8 cellular contexts compared by ENCODE assay signal in genomic region chr15:75578948-75579908, GRCh38. TPM values are rescaled to one million over a fixed set of nuclear protein-coding genes. Genes with fewer than 3 reads are reported as not detected.
DNase-seq lines count a peak whose midpoint lies in the region; ATAC-seq and TF ChIP-seq lines count a peak whose summit lies in the region.

Gene PTPN9, minus strand, starts transcription at chr15:75579315. Its CDS starts 539 bp downstream, at chr15:75578776.

- H3K4me1 Mint-ChIP-seq in IgD-negative memory B cell = peaks cover 8 to 14% (median 14%) of the 10 kb centered on the region in 3 donors
- peaks cover 23% of the 10 kb centered on the region for H3K4me1 Mint-ChIP-seq in activated T-helper 1 cell treated with anti-CD3 and anti-CD28 coated beads, Interleukin-12 subunit alpha, Interleukin-12 subunit beta, Interleukin-2, Interleukin-4 antibody, amounts not matched to agents 30 ng/mL and 10 ng/mL and 1 ng/mL, durations not matched to agents 14 hours and 24 hours and 36 hours (ENCODE audit: low read depth)
- peaks cover 6 to 29% (median 23%) of the 10 kb centered on the region in 3 donors for H3K4me1 Mint-ChIP-seq in naive B cell

- H3K27me3 Mint-ChIP-seq in IgD-negative memory B cell (no peaks in the 10 kb centered on the region), naive B cell (no peaks in the 10 kb centered on the region)
- no peaks in the 10 kb centered on the region for H3K27me3 Mint-ChIP-seq in activated T-helper 1 cell treated with anti-CD3 and anti-CD28 coated beads, Interleukin-12 subunit alpha, Interleukin-12 subunit beta, Interleukin-2, Interleukin-4 antibody, amounts not matched to agents 30 ng/mL and 10 ng/mL and 1 ng/mL, durations not matched to agents 14 hours and 24 hours and 36 hours (ENCODE audit: insufficient read depth)

- peak within 1 kb of the TSS; percentile 68 for H2AFZ ChIP-seq in fibroblast of lung (ENCODE audit: low read length)

- no peaks in the 10 kb centered on the region for H4K20me1 ChIP-seq in fibroblast of lung (ENCODE audit: control insufficient read depth, extremely low read depth, insufficient read depth, low read length)

- peak within 1 kb of the TSS; percentile 98 for H3K4me3 ChIP-seq in BE2C (ENCODE audit: low read depth, low read length)
- H3K4me3 ChIP-seq in fibroblast of lung (replicated peaks in 1 of 4; ENCODE audit: control extremely low read depth in 1 of 4, insufficient read depth in 1 of 4, low read depth in 3 of 4, low read length in 4 of 4) = peak within 1 kb of the TSS; percentile 57 to 94 (median 74)

- no peaks in the 10 kb centered on the region for H3K9me3 ChIP-seq in BE2C
- no peaks in the 10 kb centered on the region for H3K9me3 ChIP-seq in fibroblast of lung (ENCODE audit: control insufficient read depth, insufficient read depth, low read depth, low read length)

- peak within 1 kb of the TSS; percentile 77 for H3K4me2 ChIP-seq in fibroblast of lung (ENCODE audit: extremely low read depth, insufficient read depth, low read length)

- DNase-seq in BE2C (peak; percentile 90), RKO (ENCODE audit: low spot score) (peak; percentile 80), fibroblast of lung (ENCODE audit: low read depth in 2 of 2) (peak; percentile 77 to 81), naive B cell (peak; percentile 63)
- peak; percentile 57 for DNase-seq in activated T-helper 1 cell treated with anti-CD3 and anti-CD28 coated beads, Interleukin-12 subunit alpha, Interleukin-12 subunit beta, Interleukin-2, Interleukin-4 antibody, amounts not matched to agents 30 ng/mL and 10 ng/mL and 1 ng/mL, durations not matched to agents 14 hours and 24 hours and 36 hours (ENCODE audit: low spot score)
- DNase-seq in stimulated activated CD8-positive, alpha-beta memory T cell treated with anti-CD3 and anti-CD28 coated beads, Interleukin-7, amount 100 ng/mL, for 48 hours (ENCODE audit: extremely low read depth in 1 of 2, low read depth in 1 of 2) = peak; percentile 45 to 55

- no peaks in the 10 kb centered on the region for H3K27me3 ChIP-seq in BE2C
- H3K27me3 ChIP-seq in fibroblast of lung (ENCODE audit: control insufficient read depth, insufficient read depth, low read length) = no peaks in the 10 kb centered on the region

- H3K79me2 ChIP-seq in fibroblast of lung (ENCODE audit: control insufficient read depth, insufficient read depth, low read length) = peaks cover 37% of the 10 kb centered on the region

- peak within 1 kb of the TSS; percentile 90 to 99 (median 96) for H3K4me3 Mint-ChIP-seq in IgD-negative memory B cell
- H3K4me3 Mint-ChIP-seq in activated T-helper 1 cell treated with anti-CD3 and anti-CD28 coated beads, Interleukin-12 subunit alpha, Interleukin-12 subunit beta, Interleukin-2, Interleukin-4 antibody, amounts not matched to agents 30 ng/mL and 10 ng/mL and 1 ng/mL, durations not matched to agents 14 hours and 24 hours and 36 hours = peak within 1 kb of the TSS; percentile 95
- H3K4me3 Mint-ChIP-seq in naive B cell = peak within 1 kb of the TSS; percentile 91 to 97 (median 94)

- no peaks in the 10 kb centered on the region for H3K36me3 Mint-ChIP-seq in IgD-negative memory B cell
- H3K36me3 Mint-ChIP-seq in activated T-helper 1 cell treated with anti-CD3 and anti-CD28 coated beads, Interleukin-12 subunit alpha, Interleukin-12 subunit beta, Interleukin-2, Interleukin-4 antibody, amounts not matched to agents 30 ng/mL and 10 ng/mL and 1 ng/mL, durations not matched to agents 14 hours and 24 hours and 36 hours (ENCODE audit: low read depth) = peaks cover 9% of the 10 kb centered on the region
- no peaks in the 10 kb centered on the region for H3K36me3 Mint-ChIP-seq in naive B cell

- H3K9me3 Mint-ChIP-seq in IgD-negative memory B cell (no peaks in the 10 kb centered on the region), naive B cell (no peaks in the 10 kb centered on the region)
- no peaks in the 10 kb centered on the region for H3K9me3 Mint-ChIP-seq in activated T-helper 1 cell treated with anti-CD3 and anti-CD28 coated beads, Interleukin-12 subunit alpha, Interleukin-12 subunit beta, Interleukin-2, Interleukin-4 antibody, amounts not matched to agents 30 ng/mL and 10 ng/mL and 1 ng/mL, durations not matched to agents 14 hours and 24 hours and 36 hours

- peak within 1 kb of the TSS; percentile 68 for H3K27ac ChIP-seq in fibroblast of lung (ENCODE audit: insufficient read depth, low read length)

- H3K4me1 ChIP-seq in BE2C (peaks cover 4% of the 10 kb centered on the region), fibroblast of lung (ENCODE audit: control insufficient read depth, extremely low read depth, insufficient read depth, low read length) (peaks cover 5% of the 10 kb centered on the region)

- peak; percentile 51 for ATAC-seq in GM19395 (IDR thresholded peaks at IDR 0.05; ENCODE audit: unreplicated experiment)
- peak; percentile 84 for ATAC-seq in naive B cell (ENCODE audit: low read depth in 2 of 2)

- intact Hi-C loops in activated T-helper 1 cell treated with anti-CD3 and anti-CD28 coated beads, Interleukin-12 subunit alpha, Interleukin-12 subunit beta, Interleukin-2, Interleukin-4 antibody, amounts not matched to agents 30 ng/mL and 10 ng/mL and 1 ng/mL, durations not matched to agents 14 hours and 24 hours and 36 hours (cut with micrococcal nuclease) = loop anchor here (1.0 to 10.0 kb wide), 6 partner anchors 46 to 233 kb away; partner anchors contain the start of genes IMP3, MAN2C1 and SNUPN

- H3K9ac ChIP-seq in fibroblast of lung (ENCODE audit: insufficient read depth, low read length) = peak within 1 kb of the TSS; percentile 80

- H3K27ac Mint-ChIP-seq in IgD-negative memory B cell (peak within 1 kb of the TSS; percentile 88 to 92 (median 89)), naive B cell (peak within 1 kb of the TSS; percentile 87 to 97 (median 92))
- H3K27ac Mint-ChIP-seq in activated T-helper 1 cell treated with anti-CD3 and anti-CD28 coated beads, Interleukin-12 subunit alpha, Interleukin-12 subunit beta, Interleukin-2, Interleukin-4 antibody, amounts not matched to agents 30 ng/mL and 10 ng/mL and 1 ng/mL, durations not matched to agents 14 hours and 24 hours and 36 hours = peak within 1 kb of the TSS; percentile 91

- peaks cover 4% of the 10 kb centered on the region; the same call in 1 of the 2 replicates for H3K36me3 ChIP-seq in BE2C
- H3K36me3 ChIP-seq in fibroblast of lung (ENCODE audit: control insufficient read depth, insufficient read depth, low read length) = no peaks in the 10 kb centered on the region

- TF ChIP-seq CTCF in BE2C (IDR thresholded peaks at IDR 0.05; ENCODE audit: low read depth, low read length) (peak; percentile 42), fibroblast of lung (conservative IDR thresholded peaks at IDR 0.05 in 1 of 2, IDR thresholded peaks at IDR 0.05 in 1 of 2; ENCODE audit: low read depth in 1 of 2, low read length in 2 of 2) (peak; percentile 10 to 33)

RNA-seq across cellular contexts. Expression of gene PTPN9, which starts in this region (rescaled TPM):
- polyA plus RNA-seq in BE2C (2012; ENCODE audit: insufficient read depth, insufficient read length, low read depth) = 44.3 TPM
- 13.3 TPM for polyA plus RNA-seq in IgD-negative memory B cell
- total RNA-seq in activated T-helper 1 cell treated with anti-CD3 and anti-CD28 coated beads, Interleukin-12 subunit alpha, Interleukin-12 subunit beta, Interleukin-2, Interleukin-4 antibody, amounts not matched to agents 30 ng/mL and 10 ng/mL and 1 ng/mL, durations not matched to agents 14 hours and 24 hours and 36 hours = 28.0 and 31.7 TPM in 2 replicates
- total RNA-seq in fibroblast of lung = 14.6 and 20.6 TPM in 2 replicates
- polyA plus RNA-seq in fibroblast of lung = 41.6 and 54.1 TPM in 2 replicates
- 25.0 and 25.7 TPM in 2 replicates for polyA plus RNA-seq in fibroblast of lung (2012)
- polyA minus RNA-seq in fibroblast of lung (ENCODE audit: low replicate concordance) = 76.8 and 126 TPM in 2 replicates
- 10 to 100 TPM in 5 of 6 donors, 1 to 10 TPM in 1; 9.7 to 24.7 (median 15.9) TPM for polyA plus RNA-seq in naive B cell (ENCODE audit: low read depth in 6 of 6)

Comparison
In these comparisons a context has a peak if more than half of its experiments do, and no peak if none do; other contexts are left out.
1. Peak in every context shown above with its lines: DNase-seq, ATAC-seq, H3K4me3 ChIP-seq and H3K27ac ChIP-seq.